Comparison of ENCODE assay signal across 18 cellular contexts in the genomic region with DNA sequence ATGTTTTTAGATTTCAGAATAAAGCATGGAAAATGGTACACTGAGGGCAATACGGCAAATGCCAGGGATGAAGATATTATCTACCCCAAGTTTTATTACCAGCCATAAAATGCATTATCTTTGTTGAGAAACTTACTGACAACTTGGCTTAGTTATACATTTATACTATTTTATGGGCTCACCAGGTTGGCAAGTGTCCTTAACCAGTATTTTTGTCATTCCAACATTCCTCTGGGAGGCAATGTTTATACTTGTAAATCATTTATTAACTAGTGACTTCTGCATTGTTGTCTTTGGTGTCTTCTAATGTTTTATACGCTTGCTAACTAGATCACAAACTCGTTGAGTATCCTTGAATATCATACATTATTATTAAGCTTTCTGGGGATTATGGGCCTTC. TPM values are rescaled to one million over a fixed set of nuclear protein-coding genes. Genes with fewer than 3 reads are reported as not detected.
DNase-seq lines count a peak whose midpoint lies in the region; ATAC-seq, FAIRE-seq and TF ChIP-seq lines count a peak whose summit lies in the region.
"Had no signal": no experiment of that assay in that cellular context is flagged by ENCODE, and none has a peak within 500 bp of the region (broad histone marks: within the 10 kb centered on the region; RNA-seq: fewer than 3 reads in every experiment).

No MANE protein-coding gene starts in this region.

- TF ChIP-seq RAD21 in A549 (conservative IDR thresholded peaks at IDR 0.05 in 1 of 2, IDR thresholded peaks at IDR 0.05 in 1 of 2): no peak

- CTCF ChIA-PET in A549 (lab: Yijun Ruan, JAX): interaction anchor here (0.6 to 9.3 kb wide), 21 partner anchors 9 to 759 kb away, joined by 3 to 130 read pairs (median 5); a partner anchor contains a TSS

- H3K9me3 ChIP-seq in A549 (no peaks in the 10 kb centered on the region), mesenchymal stem cell (ENCODE audit: control insufficient read depth, low read length) (no peaks in the 10 kb centered on the region)

- no peak overlapping the region for H3K14ac ChIP-seq in mesenchymal stem cell (ENCODE audit: low read length in 2 of 2)

- no peak overlapping the region for H3K23ac ChIP-seq in mesenchymal stem cell (ENCODE audit: low read length in 2 of 2)

- no peak overlapping the region for H2BK120ac ChIP-seq in mesenchymal stem cell (ENCODE audit: low read depth, low read length)

- peaks cover 25% of the 10 kb centered on the region for H3K27me3 Mint-ChIP-seq in activated CD4-positive, alpha-beta T cell treated with anti-CD3 and anti-CD28 coated beads, Interleukin-2, amount 10 ng/mL, durations not matched to agents 24 days and 14 days

- no peak overlapping the region for H2BK12ac ChIP-seq in mesenchymal stem cell (ENCODE audit: low read length in 2 of 2)

- H3K4me3 Mint-ChIP-seq in activated CD4-positive, alpha-beta T cell treated with anti-CD3 and anti-CD28 coated beads, Interleukin-2, amount 10 ng/mL, durations not matched to agents 24 days and 14 days: no peak overlapping the region
- H3K4me3 Mint-ChIP-seq: CD14-positive monocyte, H9 had no signal

- H3K36me3 ChIP-seq in mesenchymal stem cell (ENCODE audit: control insufficient read depth in 1 of 2, insufficient read depth in 2 of 2, low read depth in 1 of 2, low read length in 2 of 2): no peaks in the 10 kb centered on the region
- H3K36me3 ChIP-seq: SJCRH30 had no signal

- peaks cover 5% of the 10 kb centered on the region for H3K4me1 Mint-ChIP-seq in activated CD4-positive, alpha-beta T cell treated with anti-CD3 and anti-CD28 coated beads, Interleukin-2, amount 10 ng/mL, durations not matched to agents 24 days and 14 days

- no peak overlapping the region for H4K91ac ChIP-seq in mesenchymal stem cell (ENCODE audit: low read length)

- no peak overlapping the region for H2AK5ac ChIP-seq in mesenchymal stem cell (ENCODE audit: low read length, severe bottlenecking)

- TF ChIP-seq POLR2A in A549 (IDR thresholded peaks at IDR 0.05; ENCODE audit: low read length) (no peak), H54 (IDR thresholded peaks at IDR 0.05; ENCODE audit: low read depth, low read length) (no peak)

- TF ChIP-seq EP300 in A549 (IDR thresholded peaks at IDR 0.05): no peak

- no peak overlapping the region for H3K4ac ChIP-seq in mesenchymal stem cell (ENCODE audit: low read depth in 1 of 2, low read length in 2 of 2)

- H3K79me1 ChIP-seq in mesenchymal stem cell (replicated peaks; ENCODE audit: low read length, poor library complexity, severe bottlenecking): no peaks in the 10 kb centered on the region

- POLR2A ChIA-PET in A549 (lab: Yijun Ruan, JAX): interaction anchor here (1.1 kb wide), 1 partner anchor 604 kb away, joined by 3 read pairs; no protein-coding TSS in a partner anchor

- intact Hi-C loops in activated CD4-positive, alpha-beta T cell treated with anti-CD3 and anti-CD28 coated beads, Interleukin-2, amount 10 ng/mL, durations not matched to agents 24 days and 14 days (cut with micrococcal nuclease): loop anchor here (2.0 to 5.0 kb wide), 4 partner anchors 259 to 791 kb away; a partner anchor contains a TSS

- H3K4me1 ChIP-seq in A549: peaks cover 13% of the 10 kb centered on the region
- H3K4me1 ChIP-seq in mesenchymal stem cell (ENCODE audit: control insufficient read depth, insufficient read depth, low read depth, low read length): no peaks in the 10 kb centered on the region
- H3K4me1 ChIP-seq: SJCRH30 had no signal

- H3K36me3 Mint-ChIP-seq in activated CD4-positive, alpha-beta T cell treated with anti-CD3 and anti-CD28 coated beads, Interleukin-2, amount 10 ng/mL, durations not matched to agents 24 days and 14 days (ENCODE audit: low read depth): no peaks in the 10 kb centered on the region
- H3K36me3 Mint-ChIP-seq: CD14-positive monocyte had no signal

- ATAC-seq in A549: no peak

- no peak overlapping the region for H4K8ac ChIP-seq in mesenchymal stem cell (ENCODE audit: low read length)

- H3K27ac ChIP-seq in A549 (0 out of 6 replicates have a peak overlapping the region, but pooled peaks of 1 of the 2 experiments have one; percentile 27), mesenchymal stem cell (ENCODE audit: low read length, poor library complexity, severe bottlenecking) (peak overlapping the region; percentile 66)
- H3K27ac ChIP-seq: RWPE1, SJCRH30 had no signal

- no peak overlapping the region for H3K9ac ChIP-seq in mesenchymal stem cell (ENCODE audit: low read length)

- no peak overlapping the region for H2AFZ ChIP-seq in mesenchymal stem cell (ENCODE audit: low read depth, low read length)

- no peak overlapping the region for H3K4me3 ChIP-seq in A549
- no peak overlapping the region for H3K4me3 ChIP-seq in mesenchymal stem cell (ENCODE audit: insufficient read depth in 1 of 2, low read depth in 1 of 2, low read length in 2 of 2)
- H3K4me3 ChIP-seq: SJCRH30 had no signal

- DNase-seq in A549 (ENCODE audit: low read depth in 1 of 2, low spot score in 1 of 2) (peak in 1 of 2 experiments; percentile 14), M059J (ENCODE audit: low read depth) (peak; percentile 31), glomerular visceral epithelial cell (ENCODE audit: extremely low spot score) (peak; percentile 32), mesenchymal stem cell (no peak), NCI-H187 (lab: John Stamatoyannopoulos, UW) (no peak), H54 (ENCODE audit: insufficient read length, low spot score) (no peak), T-helper 1 cell (no peak)
- DNase-seq in activated CD4-positive, alpha-beta T cell treated with anti-CD3 and anti-CD28 coated beads, Interleukin-2, amount 10 ng/mL, durations not matched to agents 24 days and 14 days: no peak
- DNase-seq: H9, NCI-H1417 treated with DMSO at 0.1 percent for 48 hours, NCI-H2081, NCI-H526, SJCRH30 had no signal

- TF ChIP-seq CTCF in A549 (IDR thresholded peaks at IDR 0.05): no peak

- WGBS in A549 (ENCODE audit: missing lambda C conversion rate): 17% methylated on average over 3 of the region's 3 CpGs
- no CpG with 5 or more reads among the region's 3 CpGs for WGBS in mesenchymal stem cell

- no peaks in the 10 kb centered on the region for H3K9me3 Mint-ChIP-seq in activated CD4-positive, alpha-beta T cell treated with anti-CD3 and anti-CD28 coated beads, Interleukin-2, amount 10 ng/mL, durations not matched to agents 24 days and 14 days

- no peak overlapping the region for H2BK5ac ChIP-seq in mesenchymal stem cell (ENCODE audit: low read depth, low read length, poor library complexity, severe bottlenecking)

- H2BK15ac ChIP-seq in mesenchymal stem cell (ENCODE audit: low read depth, poor library complexity, severe bottlenecking): no peak overlapping the region

- no peak overlapping the region for H3K27ac Mint-ChIP-seq in activated CD4-positive, alpha-beta T cell treated with anti-CD3 and anti-CD28 coated beads, Interleukin-2, amount 10 ng/mL, durations not matched to agents 24 days and 14 days
- H3K27ac Mint-ChIP-seq: CD14-positive monocyte, H9 had no signal

- FAIRE-seq in A549 (lab: Jason Lieb, UNC) (peak; percentile 49), H54 (lab: Jason Lieb, UNC) (no peak)
- FAIRE-seq: A204.1, HTR-8/SVneo had no signal

- no peak overlapping the region for H3K18ac ChIP-seq in mesenchymal stem cell (ENCODE audit: low read depth in 1 of 2, low read length in 2 of 2)

- H3K27me3 ChIP-seq in mesenchymal stem cell (ENCODE audit: control insufficient read depth in 1 of 2, insufficient read depth in 1 of 2, low read length in 2 of 2): no peaks in the 10 kb centered on the region
- H3K27me3 ChIP-seq: SJCRH30 had no signal

- peak overlapping the region; percentile 57 for H3K4me2 ChIP-seq in A549
- no peak overlapping the region for H3K4me2 ChIP-seq in mesenchymal stem cell (ENCODE audit: low read length, poor library complexity, severe bottlenecking)

TF ChIP-seq in A549, 52 proteins besides CTCF, POLR2A, EP300 and RAD21:
- TF ChIP-seq NPAS2 (CRISPR knock-in tag; IDR thresholded peaks at IDR 0.05; ENCODE audit: borderline replicate concordance) (no peak), TFCP2L1 (CRISPR knock-in tag; IDR thresholded peaks at IDR 0.05) (no peak), GATA3 (IDR thresholded peaks at IDR 0.05; ENCODE audit: borderline replicate concordance) (peak; percentile 46; the same call in 1 of the 2 replicates)
- TF ChIP-seq, protein P1, sequence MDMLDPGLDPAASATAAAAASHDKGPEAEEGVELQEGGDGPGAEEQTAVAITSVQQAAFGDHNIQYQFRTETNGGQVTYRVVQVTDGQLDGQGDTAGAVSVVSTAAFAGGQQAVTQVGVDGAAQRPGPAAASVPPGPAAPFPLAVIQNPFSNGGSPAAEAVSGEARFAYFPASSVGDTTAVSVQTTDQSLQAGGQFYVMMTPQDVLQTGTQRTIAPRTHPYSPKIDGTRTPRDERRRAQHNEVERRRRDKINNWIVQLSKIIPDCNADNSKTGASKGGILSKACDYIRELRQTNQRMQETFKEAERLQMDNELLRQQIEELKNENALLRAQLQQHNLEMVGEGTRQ (IDR thresholded peaks at IDR 0.05): no peak

RNA-seq across cellular contexts. Expression of a gene that starts 18.0 kb away (rescaled TPM):
- polyA plus RNA-seq in A549 (2011; rRNA removed) (0.09 TPM in 1 of 2 replicates, not detected in the other), A549 (2017; fragmentation: RNase III; extraction: RNeasy Plus Mini Kit Qiagen cat#74134 plus additional on column Dnase treatment) (not detected in 3 replicates)
- polyA plus RNA-seq in A549 (2012; cell fraction: cytosol; rRNA removed): not detected in 2 replicates
- 0.01 TPM in 1 of 2 replicates, not detected in the other for polyA plus RNA-seq in A549 (2012; cell fraction: nucleus; rRNA removed)
- polyA minus RNA-seq in A549 (2011; rRNA and poly(A)+ RNA removed): not detected in 2 replicates
- total RNA-seq in M059J (2014; rRNA removed; shearing (Covaris generic)): not detected in 2 replicates
- polyA plus RNA-seq in mesenchymal stem cell (2013, experiment 1 of 2): not detected
- not detected for polyA plus RNA-seq in mesenchymal stem cell (2013, experiment 2 of 2)
- not detected in 2 replicates for total RNA-seq in activated CD4-positive, alpha-beta T cell treated with anti-CD3 and anti-CD28 coated beads, Interleukin-2, amount 10 ng/mL, durations not matched to agents 24 days and 14 days
- total RNA-seq: H9, LHCN-M2, SJCRH30 had no signal
- polyA plus RNA-seq: CD14-positive monocyte had no signal

Comparison
In these comparisons a context has a peak if more than half of its experiments do, and no peak if none do; other contexts are left out.
1. DNase-seq: peak in M059J (single experiment) and glomerular visceral epithelial cell (single experiment); none in mesenchymal stem cell (single experiment), NCI-H187 (0 of 2), H54 (single experiment), activated CD4-positive, alpha-beta T cell treated with anti-CD3 and anti-CD28 coated beads, Interleukin-2, amount 10 ng/mL, durations not matched to agents 24 days and 14 days (single experiment) and T-helper 1 cell (0 of 5).